15 cellular contexts compared by ENCODE assay signal in genomic region chr7:133770863-133771492, GRCh38.
DNase-seq lines count a peak whose midpoint lies in the region; ATAC-seq and TF ChIP-seq lines count a peak whose summit lies in the region.
"Had no signal": no experiment of that assay in that cellular context is flagged by ENCODE, and none has a peak within 500 bp of the region (broad histone marks: within the 10 kb centered on the region; RNA-seq: fewer than 3 reads in every experiment).

No MANE protein-coding gene starts in this region.

- H3K27me3 Mint-ChIP-seq in T-cell, result no peaks in the 10 kb centered on the region
- H3K27me3 Mint-ChIP-seq: natural killer cell treated with Interleukin-12 subunit alpha and Interleukin-12 subunit beta and Interleukin-15 and Interleukin-18, amount 100 ng/mL, for 72 hours had no signal

- H3K27me3 ChIP-seq in PC-3 (ENCODE audit: low read length) (no peaks in the 10 kb centered on the region), fibroblast of lung (ENCODE audit: control insufficient read depth, insufficient read depth, low read length) (no peaks in the 10 kb centered on the region)
- H3K27me3 ChIP-seq: colonic mucosa had no signal

- POLR2A ChIA-PET in PC-3 (lab: Charles Lee; ENCODE audit: unreplicated experiment) (no interaction called here), T-cell (lab: Charles Lee) (interaction anchor here in 1 of 2 donors (0.6 kb wide), 1 partner anchor 20 kb away, joined by 5 read pairs; no protein-coding TSS in a partner anchor)

- H3K4me1 Mint-ChIP-seq in T-cell, result no peaks in the 10 kb centered on the region

- H3K4me1 ChIP-seq in PC-3 (ENCODE audit: insufficient read depth, low read length) (peaks cover 11% of the 10 kb centered on the region), fibroblast of lung (ENCODE audit: control insufficient read depth, extremely low read depth, insufficient read depth, low read length) (no peaks in the 10 kb centered on the region)
- H3K4me1 ChIP-seq: colonic mucosa had no signal

- H3K9me2 ChIP-seq in PC-3 (replicated peaks; ENCODE audit: low read length), result no peaks in the 10 kb centered on the region

- no TSS peak for BruUV-seq in PC-3 (replicated peaks; lab: Mats Ljungman, UMichigan)

- no peak overlapping the region for H3K27ac Mint-ChIP-seq in T-cell
- H3K27ac Mint-ChIP-seq: activated T-helper 1 cell treated with anti-CD3 and anti-CD28 coated beads, Interleukin-12 subunit alpha, Interleukin-12 subunit beta, Interleukin-2, Interleukin-4 antibody, amounts not matched to agents 30 ng/mL and 10 ng/mL and 1 ng/mL, durations not matched to agents 14 hours and 24 hours and 36 hours; natural killer cell treated with Interleukin-12 subunit alpha and Interleukin-12 subunit beta and Interleukin-15 and Interleukin-18, amount 100 ng/mL, for 72 hours had no signal

- H2AFZ ChIP-seq in PC-3 (ENCODE audit: low read length) (no peak overlapping the region), fibroblast of lung (ENCODE audit: low read length) (no peak overlapping the region)

- H3K4me3 ChIP-seq in PC-3 (ENCODE audit: low read length) (no peak overlapping the region), fibroblast of lung (replicated peaks in 1 of 4; ENCODE audit: control extremely low read depth in 1 of 4, insufficient read depth in 1 of 4, low read depth in 3 of 4, low read length in 4 of 4) (no peak overlapping the region)
- H3K4me3 ChIP-seq: colonic mucosa had no signal

- H3F3A ChIP-seq in PC-3 (ENCODE audit: low read length, unreplicated experiment), result no peaks in the 10 kb centered on the region

- ATAC-seq in PC-3 (peak; percentile 88), GM21737 (IDR thresholded peaks at IDR 0.05; ENCODE audit: unreplicated experiment) (no peak), T-cell (replicated peaks in 1 of 4) (no peak), HG03196 (IDR thresholded peaks at IDR 0.05; ENCODE audit: unreplicated experiment) (no peak)
- ATAC-seq: natural killer cell treated with Interleukin-12 subunit alpha and Interleukin-12 subunit beta and Interleukin-15 and Interleukin-18, amount 100 ng/mL, for 72 hours; Panc1 had no signal

- no peaks in the 10 kb centered on the region for H4K20me1 ChIP-seq in PC-3 (ENCODE audit: low read length)
- H4K20me1 ChIP-seq in fibroblast of lung (ENCODE audit: control insufficient read depth, extremely low read depth, insufficient read depth, low read length), result no peaks in the 10 kb centered on the region

- CTCF ChIA-PET in PC-3 (lab: Charles Lee) (no interaction called here), T-cell (lab: Charles Lee) (no interaction called here)

- H3K9ac ChIP-seq in PC-3 (ENCODE audit: low read length) (no peak overlapping the region), fibroblast of lung (ENCODE audit: insufficient read depth, low read length) (no peak overlapping the region)

- H3K79me2 ChIP-seq in PC-3 (ENCODE audit: low read length) (no peaks in the 10 kb centered on the region), fibroblast of lung (ENCODE audit: control insufficient read depth, insufficient read depth, low read length) (no peaks in the 10 kb centered on the region)

- intact Hi-C loops in PC-3 (cut with micrococcal nuclease), result loop anchor here (10.0 kb wide), 1 partner anchor 64 kb away; no protein-coding TSS in a partner anchor

- H3K9me3 ChIP-seq in PC-3 (ENCODE audit: low read length), result no peaks in the 10 kb centered on the region
- H3K9me3 ChIP-seq in fibroblast of lung (ENCODE audit: control insufficient read depth, insufficient read depth, low read depth, low read length), result no peaks in the 10 kb centered on the region
- H3K9me3 ChIP-seq: colonic mucosa had no signal

- H3K4me3 Mint-ChIP-seq in T-cell, result no peak overlapping the region
- H3K4me3 Mint-ChIP-seq: activated T-helper 1 cell treated with anti-CD3 and anti-CD28 coated beads, Interleukin-12 subunit alpha, Interleukin-12 subunit beta, Interleukin-2, Interleukin-4 antibody, amounts not matched to agents 30 ng/mL and 10 ng/mL and 1 ng/mL, durations not matched to agents 14 hours and 24 hours and 36 hours; natural killer cell treated with Interleukin-12 subunit alpha and Interleukin-12 subunit beta and Interleukin-15 and Interleukin-18, amount 100 ng/mL, for 72 hours had no signal

- no peak for TF ChIP-seq CTCF in PC-3 (conservative IDR thresholded peaks at IDR 0.05; ENCODE audit: low read depth, low read length)
- no peak for TF ChIP-seq CTCF in fibroblast of lung (conservative IDR thresholded peaks at IDR 0.05 in 1 of 2, IDR thresholded peaks at IDR 0.05 in 1 of 2; ENCODE audit: low read depth in 1 of 2, low read length in 2 of 2)

- H3K4me2 ChIP-seq in PC-3 (ENCODE audit: low read length), result 0 out of 2 replicates have a peak overlapping the region, but pooled peaks have one; percentile 14
- H3K4me2 ChIP-seq in fibroblast of lung (ENCODE audit: extremely low read depth, insufficient read depth, low read length), result no peak overlapping the region

- H3K9me3 Mint-ChIP-seq in T-cell, result no peaks in the 10 kb centered on the region
- H3K9me3 Mint-ChIP-seq: activated T-helper 1 cell treated with anti-CD3 and anti-CD28 coated beads, Interleukin-12 subunit alpha, Interleukin-12 subunit beta, Interleukin-2, Interleukin-4 antibody, amounts not matched to agents 30 ng/mL and 10 ng/mL and 1 ng/mL, durations not matched to agents 14 hours and 24 hours and 36 hours; natural killer cell treated with Interleukin-12 subunit alpha and Interleukin-12 subunit beta and Interleukin-15 and Interleukin-18, amount 100 ng/mL, for 72 hours had no signal

- DNase-seq in DMS79 treated with DMSO at 0.1 percent for 48 hours (lab: John Stamatoyannopoulos, UW) (peak; percentile 47), DMS79 (lab: John Stamatoyannopoulos, UW) (no peak), PC-3 (peak; percentile 60), fibroblast of lung (ENCODE audit: low read depth in 2 of 2) (peak; percentile 47 to 67), renal cortical epithelial cell (ENCODE audit: low read depth) (peak; percentile 93), T-cell (no peak)
- DNase-seq: 8988T; colonic mucosa; GDM1; stimulated activated CD4-positive, alpha-beta T cell treated with anti-CD3 and anti-CD28 coated beads, Interleukin-2, amount 100 ng/mL, for 24 hours had no signal

- H3K36me3 ChIP-seq in PC-3 (ENCODE audit: low read depth, low read length) (no peaks in the 10 kb centered on the region), fibroblast of lung (ENCODE audit: control insufficient read depth, insufficient read depth, low read length) (no peaks in the 10 kb centered on the region)
- H3K36me3 ChIP-seq: colonic mucosa had no signal

- H3K27ac ChIP-seq in PC-3 (ENCODE audit: low read length), result peak overlapping the region; percentile 29; the same call in 1 of the 2 replicates
- H3K27ac ChIP-seq in fibroblast of lung (ENCODE audit: insufficient read depth, low read length), result no peak overlapping the region
- H3K27ac ChIP-seq: colonic mucosa had no signal

- peaks cover 29% of the 10 kb centered on the region for H3K36me3 Mint-ChIP-seq in T-cell

Comparison
In these comparisons a context has a peak if more than half of its experiments do, and no peak if none do; other contexts are left out.
1. DNase-seq: peak in DMS79 treated with DMSO at 0.1 percent for 48 hours (single experiment), PC-3 (single experiment), fibroblast of lung (2 of 2) and renal cortical epithelial cell (single experiment); none in DMS79 (single experiment) and T-cell (0 of 34).